9 cellular contexts compared by ENCODE assay signal in genomic region chr13:23752111-23753001, GRCh38.
A peak's percentile ranks its signal among the peaks of the same experiment; 100 is the strongest.
DNase-seq lines count a peak whose midpoint lies in the region; ATAC-seq and TF ChIP-seq lines count a peak whose summit lies in the region.
"Had no signal": no experiment of that assay in that cellular context is flagged by ENCODE, and none has a peak within 500 bp of the region (broad histone marks: within the 10 kb centered on the region; RNA-seq: fewer than 3 reads in every experiment).

No MANE protein-coding gene starts in this region.

- H3K9me3 Mint-ChIP-seq in activated T-cell treated with anti-CD3 and anti-CD28 coated beads, Interleukin-2, amount 50 U/mL, for 4 hours = no peaks in the 10 kb centered on the region
- no peaks in the 10 kb centered on the region for H3K9me3 Mint-ChIP-seq in stimulated activated naive B cell treated with anti-CD40 and anti-IgM and Interleukin-4, amounts not matched to agents 10 μg/mL and 1 μg/mL and 100 μg/mL, for 72 hours

- H3K36me3 ChIP-seq in testis (ENCODE audit: low read depth, missing control alignments) = no peaks in the 10 kb centered on the region

- H3K36me3 Mint-ChIP-seq in activated T-cell treated with anti-CD3 and anti-CD28 coated beads, Interleukin-2, amount 50 U/mL, for 4 hours (ENCODE audit: insufficient read depth) = peaks cover 18% of the 10 kb centered on the region
- peaks cover 24 to 32% of the 10 kb centered on the region in 2 donors for H3K36me3 Mint-ChIP-seq in stimulated activated naive B cell treated with anti-CD40 and anti-IgM and Interleukin-4, amounts not matched to agents 10 μg/mL and 1 μg/mL and 100 μg/mL, for 72 hours

- H3K4me3 ChIP-seq in testis = no peak overlapping the region

- ATAC-seq in activated T-cell treated with anti-CD3 and anti-CD28 coated beads, Interleukin-2, amount 50 U/mL, for 4 hours = peak; percentile 64 to 69
- peak; percentile 75 for ATAC-seq in HG02759 (IDR thresholded peaks at IDR 0.05; ENCODE audit: unreplicated experiment)
- ATAC-seq in stimulated activated naive B cell treated with anti-CD40 and anti-IgM and Interleukin-4, amounts not matched to agents 10 μg/mL and 1 μg/mL and 100 μg/mL, for 72 hours (replicated peaks) = peak; percentile 68 to 75

- H3K9me3 ChIP-seq in testis = no peaks in the 10 kb centered on the region

- no peak overlapping the region for H3K4me3 Mint-ChIP-seq in activated T-cell treated with anti-CD3 and anti-CD28 coated beads, Interleukin-2, amount 50 U/mL, for 4 hours
- no peak overlapping the region for H3K4me3 Mint-ChIP-seq in stimulated activated naive B cell treated with anti-CD40 and anti-IgM and Interleukin-4, amounts not matched to agents 10 μg/mL and 1 μg/mL and 100 μg/mL, for 72 hours

- H3K4me1 ChIP-seq in testis = peaks cover 8% of the 10 kb centered on the region

- H3K27ac Mint-ChIP-seq in stimulated activated naive B cell treated with anti-CD40 and anti-IgM and Interleukin-4, amounts not matched to agents 10 μg/mL and 1 μg/mL and 100 μg/mL, for 72 hours = no peak overlapping the region

- H3K27me3 ChIP-seq in testis = no peaks in the 10 kb centered on the region

- WGBS in testis, 2 donors = 46 to 64% methylated on average over 1 of the region's 1 CpG

- H3K4me1 Mint-ChIP-seq in activated T-cell treated with anti-CD3 and anti-CD28 coated beads, Interleukin-2, amount 50 U/mL, for 4 hours (ENCODE audit: low read depth) = peaks cover 35% of the 10 kb centered on the region
- H3K4me1 Mint-ChIP-seq in stimulated activated naive B cell treated with anti-CD40 and anti-IgM and Interleukin-4, amounts not matched to agents 10 μg/mL and 1 μg/mL and 100 μg/mL, for 72 hours = peaks cover 10 to 29% of the 10 kb centered on the region in 2 donors

- intact Hi-C loops in testis (cut with DNase I; ENCODE audit: low total_unique reads) = no loop called here

- TF ChIP-seq POLR2A in testis (IDR thresholded peaks at IDR 0.05) = no peak

- H3K27ac ChIP-seq in testis = no peak overlapping the region

- no peak for TF ChIP-seq CTCF in testis (IDR thresholded peaks at IDR 0.05)

- no peaks in the 10 kb centered on the region for H3K27me3 Mint-ChIP-seq in activated T-cell treated with anti-CD3 and anti-CD28 coated beads, Interleukin-2, amount 50 U/mL, for 4 hours (ENCODE audit: low read depth)
- H3K27me3 Mint-ChIP-seq in stimulated activated naive B cell treated with anti-CD40 and anti-IgM and Interleukin-4, amounts not matched to agents 10 μg/mL and 1 μg/mL and 100 μg/mL, for 72 hours = peaks cover 3 to 6% of the 10 kb centered on the region in 2 donors

- DNase-seq in activated T-cell treated with anti-CD3 and anti-CD28 coated beads, Interleukin-2, amount 50 U/mL, for 4 hours = no peak
- DNase-seq in activated T-cell treated with anti-CD3 and anti-CD28 coated beads for 4 hours (no peak), NOMO-1 (lab: John Stamatoyannopoulos, UW; ENCODE audit: unreplicated experiment in 2 of 2) (peak; percentile 7 to 35), testis (no peak), GOT3 (lab: John Stamatoyannopoulos, UW) (no peak)
- DNase-seq in stimulated activated naive B cell treated with anti-CD40 and anti-IgM and Interleukin-4, amounts not matched to agents 10 μg/mL and 1 μg/mL and 100 μg/mL, for 72 hours = no peak
- no peak for DNase-seq in activated CD8-positive, alpha-beta memory T cell treated with anti-CD3 and anti-CD28 coated beads, Interleukin-2, amount 50 U/mL, for 4 hours
- DNase-seq: Right ventricle myocardium superior had no signal

Comparison
In these comparisons a context has a peak if more than half of its experiments do, and no peak if none do; other contexts are left out.
1. DNase-seq: peak in NOMO-1 (2 of 2); none in activated T-cell treated with anti-CD3 and anti-CD28 coated beads, Interleukin-2, amount 50 U/mL, for 4 hours (single experiment), activated T-cell treated with anti-CD3 and anti-CD28 coated beads for 4 hours (single experiment), stimulated activated naive B cell treated with anti-CD40 and anti-IgM and Interleukin-4, amounts not matched to agents 10 μg/mL and 1 μg/mL and 100 μg/mL, for 72 hours (single experiment), testis (single experiment), GOT3 (single experiment) and activated CD8-positive, alpha-beta memory T cell treated with anti-CD3 and anti-CD28 coated beads, Interleukin-2, amount 50 U/mL, for 4 hours (single experiment).
2. Peak in every context shown above with its lines, with median percentiles within 50 percentile points of each other: ATAC-seq.